1 cellular context compared by ENCODE assay signal in the genomic region with DNA sequence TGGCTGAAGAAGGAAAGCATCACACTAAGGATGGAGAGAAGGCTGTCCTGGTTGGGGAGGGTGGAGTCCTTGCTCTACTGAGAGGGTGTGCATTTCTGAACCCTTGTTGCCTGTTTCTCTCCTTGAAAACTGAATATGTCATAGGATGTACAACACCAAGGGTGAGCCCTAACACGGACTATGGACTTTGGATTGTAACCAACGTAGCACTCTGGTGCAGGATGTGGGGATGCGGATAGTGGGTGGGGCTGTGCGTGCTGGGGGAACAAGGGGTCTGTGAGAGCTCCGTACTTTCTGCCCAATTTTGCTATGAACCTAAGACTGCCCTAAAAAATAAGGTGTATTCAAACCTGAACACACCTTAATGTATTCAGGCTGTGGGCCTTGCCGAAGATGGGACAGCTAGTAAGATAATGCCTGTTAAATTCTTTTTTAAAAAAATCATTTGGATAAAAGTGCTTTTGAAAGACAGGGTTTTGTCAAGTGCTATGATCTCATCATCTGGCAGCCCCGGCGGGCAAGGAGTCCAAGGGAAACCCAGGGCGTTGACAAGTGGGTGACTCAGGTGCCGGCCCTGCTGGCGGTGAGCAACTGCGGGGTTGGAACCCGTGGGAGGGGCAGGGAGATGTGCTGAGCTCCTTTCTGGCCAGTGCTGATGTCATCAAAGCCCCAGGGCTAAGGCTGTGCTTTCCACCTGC.
TF ChIP-seq lines count a peak whose summit lies in the region.

No MANE protein-coding gene starts in this region.

TF ChIP-seq in HEK293, 187 proteins besides CTCF, POLR2A, EP300 and RAD21 (continued from another document and continues in another):
- TF ChIP-seq, protein P1, sequence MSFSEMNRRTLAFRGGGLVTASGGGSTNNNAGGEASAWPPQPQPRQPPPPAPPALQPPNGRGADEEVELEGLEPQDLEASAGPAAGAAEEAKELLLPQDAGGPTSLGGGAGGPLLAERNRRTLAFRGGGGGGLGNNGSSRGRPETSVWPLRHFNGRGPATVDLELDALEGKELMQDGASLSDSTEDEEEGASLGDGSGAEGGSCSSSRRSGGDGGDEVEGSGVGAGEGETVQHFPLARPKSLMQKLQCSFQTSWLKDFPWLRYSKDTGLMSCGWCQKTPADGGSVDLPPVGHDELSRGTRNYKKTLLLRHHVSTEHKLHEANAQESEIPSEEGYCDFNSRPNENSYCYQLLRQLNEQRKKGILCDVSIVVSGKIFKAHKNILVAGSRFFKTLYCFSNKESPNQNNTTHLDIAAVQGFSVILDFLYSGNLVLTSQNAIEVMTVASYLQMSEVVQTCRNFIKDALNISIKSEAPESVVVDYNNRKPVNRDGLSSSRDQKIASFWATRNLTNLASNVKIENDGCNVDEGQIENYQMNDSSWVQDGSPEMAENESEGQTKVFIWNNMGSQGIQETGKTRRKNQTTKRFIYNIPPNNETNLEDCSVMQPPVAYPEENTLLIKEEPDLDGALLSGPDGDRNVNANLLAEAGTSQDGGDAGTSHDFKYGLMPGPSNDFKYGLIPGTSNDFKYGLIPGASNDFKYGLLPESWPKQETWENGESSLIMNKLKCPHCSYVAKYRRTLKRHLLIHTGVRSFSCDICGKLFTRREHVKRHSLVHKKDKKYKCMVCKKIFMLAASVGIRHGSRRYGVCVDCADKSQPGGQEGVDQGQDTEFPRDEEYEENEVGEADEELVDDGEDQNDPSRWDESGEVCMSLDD (tag by site-specific recombination; IDR thresholded peaks at IDR 0.05) = no peak
- no peak; the same call in 1 of the 2 replicates for TF ChIP-seq SP2 (tag by site-specific recombination; IDR thresholded peaks at IDR 0.05)
- no peak for TF ChIP-seq ZNF701 (tag by site-specific recombination; IDR thresholded peaks at IDR 0.05)
- TF ChIP-seq ZNF514 (tag by site-specific recombination; IDR thresholded peaks at IDR 0.05) = no peak
- TF ChIP-seq ZNF560 (tag by site-specific recombination; IDR thresholded peaks at IDR 0.05; ENCODE audit: borderline replicate concordance) = no peak
- TF ChIP-seq EGR2 (tag by site-specific recombination; IDR thresholded peaks at IDR 0.05; ENCODE audit: low read depth) = peak; percentile 90
- TF ChIP-seq ZNF473 (tag by site-specific recombination; IDR thresholded peaks at IDR 0.05) = no peak
- no peak; the same call in 1 of the 2 replicates for TF ChIP-seq ZFP37 (tag by site-specific recombination; IDR thresholded peaks at IDR 0.05)
- TF ChIP-seq PRDM1 (tag by site-specific recombination; IDR thresholded peaks at IDR 0.05) = peak; percentile 71
- no peak for TF ChIP-seq YY1 (tag by site-specific recombination; IDR thresholded peaks at IDR 0.05)
- TF ChIP-seq KLF9 (tag by site-specific recombination; IDR thresholded peaks at IDR 0.05; ENCODE audit: low read depth) = peak; percentile 48; the same call in 1 of the 2 replicates
- TF ChIP-seq, protein P2, sequence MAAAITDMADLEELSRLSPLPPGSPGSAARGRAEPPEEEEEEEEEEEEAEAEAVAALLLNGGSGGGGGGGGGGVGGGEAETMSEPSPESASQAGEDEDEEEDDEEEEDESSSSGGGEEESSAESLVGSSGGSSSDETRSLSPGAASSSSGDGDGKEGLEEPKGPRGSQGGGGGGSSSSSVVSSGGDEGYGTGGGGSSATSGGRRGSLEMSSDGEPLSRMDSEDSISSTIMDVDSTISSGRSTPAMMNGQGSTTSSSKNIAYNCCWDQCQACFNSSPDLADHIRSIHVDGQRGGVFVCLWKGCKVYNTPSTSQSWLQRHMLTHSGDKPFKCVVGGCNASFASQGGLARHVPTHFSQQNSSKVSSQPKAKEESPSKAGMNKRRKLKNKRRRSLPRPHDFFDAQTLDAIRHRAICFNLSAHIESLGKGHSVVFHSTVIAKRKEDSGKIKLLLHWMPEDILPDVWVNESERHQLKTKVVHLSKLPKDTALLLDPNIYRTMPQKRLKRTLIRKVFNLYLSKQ (tag by site-specific recombination; IDR thresholded peaks at IDR 0.05; ENCODE audit: borderline replicate concordance) = no peak
- no peak for TF ChIP-seq ZNF302 (tag by site-specific recombination; IDR thresholded peaks at IDR 0.05; ENCODE audit: low read depth)
- TF ChIP-seq ZNF202 (tag by site-specific recombination; IDR thresholded peaks at IDR 0.05; ENCODE audit: borderline replicate concordance) = no peak
- TF ChIP-seq ZNF626 (tag by site-specific recombination; IDR thresholded peaks at IDR 0.05) = no peak
- TF ChIP-seq, protein P3, sequence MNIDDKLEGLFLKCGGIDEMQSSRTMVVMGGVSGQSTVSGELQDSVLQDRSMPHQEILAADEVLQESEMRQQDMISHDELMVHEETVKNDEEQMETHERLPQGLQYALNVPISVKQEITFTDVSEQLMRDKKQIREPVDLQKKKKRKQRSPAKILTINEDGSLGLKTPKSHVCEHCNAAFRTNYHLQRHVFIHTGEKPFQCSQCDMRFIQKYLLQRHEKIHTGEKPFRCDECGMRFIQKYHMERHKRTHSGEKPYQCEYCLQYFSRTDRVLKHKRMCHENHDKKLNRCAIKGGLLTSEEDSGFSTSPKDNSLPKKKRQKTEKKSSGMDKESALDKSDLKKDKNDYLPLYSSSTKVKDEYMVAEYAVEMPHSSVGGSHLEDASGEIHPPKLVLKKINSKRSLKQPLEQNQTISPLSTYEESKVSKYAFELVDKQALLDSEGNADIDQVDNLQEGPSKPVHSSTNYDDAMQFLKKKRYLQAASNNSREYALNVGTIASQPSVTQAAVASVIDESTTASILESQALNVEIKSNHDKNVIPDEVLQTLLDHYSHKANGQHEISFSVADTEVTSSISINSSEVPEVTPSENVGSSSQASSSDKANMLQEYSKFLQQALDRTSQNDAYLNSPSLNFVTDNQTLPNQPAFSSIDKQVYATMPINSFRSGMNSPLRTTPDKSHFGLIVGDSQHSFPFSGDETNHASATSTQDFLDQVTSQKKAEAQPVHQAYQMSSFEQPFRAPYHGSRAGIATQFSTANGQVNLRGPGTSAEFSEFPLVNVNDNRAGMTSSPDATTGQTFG (tag by site-specific recombination; IDR thresholded peaks at IDR 0.05; ENCODE audit: borderline replicate concordance) = no peak
- TF ChIP-seq ZNF416 (tag by site-specific recombination; IDR thresholded peaks at IDR 0.05) = no peak
- peak; percentile 89 for TF ChIP-seq ZXDB (tag by site-specific recombination; IDR thresholded peaks at IDR 0.05)
- TF ChIP-seq, protein P4, sequence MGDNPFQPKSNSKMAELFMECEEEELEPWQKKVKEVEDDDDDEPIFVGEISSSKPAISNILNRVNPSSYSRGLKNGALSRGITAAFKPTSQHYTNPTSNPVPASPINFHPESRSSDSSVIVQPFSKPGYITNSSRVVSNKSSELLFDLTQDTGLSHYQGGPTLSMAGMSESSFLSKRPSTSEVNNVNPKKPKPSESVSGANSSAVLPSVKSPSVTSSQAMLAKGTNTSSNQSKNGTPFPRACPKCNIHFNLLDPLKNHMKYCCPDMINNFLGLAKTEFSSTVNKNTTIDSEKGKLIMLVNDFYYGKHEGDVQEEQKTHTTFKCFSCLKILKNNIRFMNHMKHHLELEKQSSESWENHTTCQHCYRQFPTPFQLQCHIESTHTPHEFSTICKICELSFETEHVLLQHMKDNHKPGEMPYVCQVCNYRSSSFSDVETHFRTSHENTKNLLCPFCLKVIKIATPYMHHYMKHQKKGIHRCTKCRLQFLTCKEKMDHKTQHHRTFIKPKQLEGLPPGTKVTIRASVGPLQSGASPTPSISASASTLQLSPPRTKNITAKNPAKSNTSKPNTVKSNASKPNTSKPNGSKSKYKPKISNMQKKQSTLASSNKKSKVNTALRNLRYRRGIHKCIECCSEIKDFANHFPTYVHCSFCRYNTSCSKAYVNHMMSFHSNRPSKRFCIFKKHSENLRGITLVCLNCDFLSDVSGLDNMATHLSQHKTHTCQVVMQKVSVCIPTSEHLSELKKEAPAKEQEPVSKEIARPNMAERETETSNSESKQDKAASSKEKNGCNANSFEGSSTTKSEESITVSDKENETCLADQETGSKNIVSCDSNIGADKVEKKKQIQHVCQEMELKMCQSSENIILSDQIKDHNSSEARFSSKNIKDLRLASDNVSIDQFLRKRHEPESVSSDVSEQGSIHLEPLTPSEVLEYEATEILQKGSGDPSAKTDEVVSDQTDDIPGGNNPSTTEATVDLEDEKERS (tag by site-specific recombination; IDR thresholded peaks at IDR 0.05) = no peak
- TF ChIP-seq ZNF366 (tag by site-specific recombination; conservative IDR thresholded peaks at IDR 0.05) = peak; percentile 90
- TF ChIP-seq, protein P5, sequence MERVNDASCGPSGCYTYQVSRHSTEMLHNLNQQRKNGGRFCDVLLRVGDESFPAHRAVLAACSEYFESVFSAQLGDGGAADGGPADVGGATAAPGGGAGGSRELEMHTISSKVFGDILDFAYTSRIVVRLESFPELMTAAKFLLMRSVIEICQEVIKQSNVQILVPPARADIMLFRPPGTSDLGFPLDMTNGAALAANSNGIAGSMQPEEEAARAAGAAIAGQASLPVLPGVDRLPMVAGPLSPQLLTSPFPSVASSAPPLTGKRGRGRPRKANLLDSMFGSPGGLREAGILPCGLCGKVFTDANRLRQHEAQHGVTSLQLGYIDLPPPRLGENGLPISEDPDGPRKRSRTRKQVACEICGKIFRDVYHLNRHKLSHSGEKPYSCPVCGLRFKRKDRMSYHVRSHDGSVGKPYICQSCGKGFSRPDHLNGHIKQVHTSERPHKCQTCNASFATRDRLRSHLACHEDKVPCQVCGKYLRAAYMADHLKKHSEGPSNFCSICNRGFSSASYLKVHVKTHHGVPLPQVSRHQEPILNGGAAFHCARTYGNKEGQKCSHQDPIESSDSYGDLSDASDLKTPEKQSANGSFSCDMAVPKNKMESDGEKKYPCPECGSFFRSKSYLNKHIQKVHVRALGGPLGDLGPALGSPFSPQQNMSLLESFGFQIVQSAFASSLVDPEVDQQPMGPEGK (tag by site-specific recombination; IDR thresholded peaks at IDR 0.05) = peak; percentile 80
- TF ChIP-seq ZNF133 (tag by site-specific recombination; IDR thresholded peaks at IDR 0.05) = no peak
- peak; percentile 45; the same call in 1 of the 2 replicates for TF ChIP-seq ZNF600 (tag by site-specific recombination; IDR thresholded peaks at IDR 0.05)
- peak; percentile 96 for TF ChIP-seq ZNF223 (tag by site-specific recombination; IDR thresholded peaks at IDR 0.05)
- peak; percentile 52; the same call in 1 of the 2 replicates for TF ChIP-seq ZBTB17 (tag by site-specific recombination; IDR thresholded peaks at IDR 0.05)
- no peak for TF ChIP-seq ZBTB1 (tag by site-specific recombination; IDR thresholded peaks at IDR 0.05)
- TF ChIP-seq, protein P6, sequence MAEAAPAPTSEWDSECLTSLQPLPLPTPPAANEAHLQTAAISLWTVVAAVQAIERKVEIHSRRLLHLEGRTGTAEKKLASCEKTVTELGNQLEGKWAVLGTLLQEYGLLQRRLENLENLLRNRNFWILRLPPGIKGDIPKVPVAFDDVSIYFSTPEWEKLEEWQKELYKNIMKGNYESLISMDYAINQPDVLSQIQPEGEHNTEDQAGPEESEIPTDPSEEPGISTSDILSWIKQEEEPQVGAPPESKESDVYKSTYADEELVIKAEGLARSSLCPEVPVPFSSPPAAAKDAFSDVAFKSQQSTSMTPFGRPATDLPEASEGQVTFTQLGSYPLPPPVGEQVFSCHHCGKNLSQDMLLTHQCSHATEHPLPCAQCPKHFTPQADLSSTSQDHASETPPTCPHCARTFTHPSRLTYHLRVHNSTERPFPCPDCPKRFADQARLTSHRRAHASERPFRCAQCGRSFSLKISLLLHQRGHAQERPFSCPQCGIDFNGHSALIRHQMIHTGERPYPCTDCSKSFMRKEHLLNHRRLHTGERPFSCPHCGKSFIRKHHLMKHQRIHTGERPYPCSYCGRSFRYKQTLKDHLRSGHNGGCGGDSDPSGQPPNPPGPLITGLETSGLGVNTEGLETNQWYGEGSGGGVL (tag by site-specific recombination; IDR thresholded peaks at IDR 0.05) = peak; percentile 36; the same call in 1 of the 2 replicates
- TF ChIP-seq ZNF248 (tag by site-specific recombination; IDR thresholded peaks at IDR 0.05) = no peak
- TF ChIP-seq ZNF292 (tag by site-specific recombination; IDR thresholded peaks at IDR 0.05; ENCODE audit: borderline replicate concordance, low read depth) = no peak
- TF ChIP-seq ZNF544 (tag by site-specific recombination; IDR thresholded peaks at IDR 0.05) = no peak
- TF ChIP-seq, protein P7, sequence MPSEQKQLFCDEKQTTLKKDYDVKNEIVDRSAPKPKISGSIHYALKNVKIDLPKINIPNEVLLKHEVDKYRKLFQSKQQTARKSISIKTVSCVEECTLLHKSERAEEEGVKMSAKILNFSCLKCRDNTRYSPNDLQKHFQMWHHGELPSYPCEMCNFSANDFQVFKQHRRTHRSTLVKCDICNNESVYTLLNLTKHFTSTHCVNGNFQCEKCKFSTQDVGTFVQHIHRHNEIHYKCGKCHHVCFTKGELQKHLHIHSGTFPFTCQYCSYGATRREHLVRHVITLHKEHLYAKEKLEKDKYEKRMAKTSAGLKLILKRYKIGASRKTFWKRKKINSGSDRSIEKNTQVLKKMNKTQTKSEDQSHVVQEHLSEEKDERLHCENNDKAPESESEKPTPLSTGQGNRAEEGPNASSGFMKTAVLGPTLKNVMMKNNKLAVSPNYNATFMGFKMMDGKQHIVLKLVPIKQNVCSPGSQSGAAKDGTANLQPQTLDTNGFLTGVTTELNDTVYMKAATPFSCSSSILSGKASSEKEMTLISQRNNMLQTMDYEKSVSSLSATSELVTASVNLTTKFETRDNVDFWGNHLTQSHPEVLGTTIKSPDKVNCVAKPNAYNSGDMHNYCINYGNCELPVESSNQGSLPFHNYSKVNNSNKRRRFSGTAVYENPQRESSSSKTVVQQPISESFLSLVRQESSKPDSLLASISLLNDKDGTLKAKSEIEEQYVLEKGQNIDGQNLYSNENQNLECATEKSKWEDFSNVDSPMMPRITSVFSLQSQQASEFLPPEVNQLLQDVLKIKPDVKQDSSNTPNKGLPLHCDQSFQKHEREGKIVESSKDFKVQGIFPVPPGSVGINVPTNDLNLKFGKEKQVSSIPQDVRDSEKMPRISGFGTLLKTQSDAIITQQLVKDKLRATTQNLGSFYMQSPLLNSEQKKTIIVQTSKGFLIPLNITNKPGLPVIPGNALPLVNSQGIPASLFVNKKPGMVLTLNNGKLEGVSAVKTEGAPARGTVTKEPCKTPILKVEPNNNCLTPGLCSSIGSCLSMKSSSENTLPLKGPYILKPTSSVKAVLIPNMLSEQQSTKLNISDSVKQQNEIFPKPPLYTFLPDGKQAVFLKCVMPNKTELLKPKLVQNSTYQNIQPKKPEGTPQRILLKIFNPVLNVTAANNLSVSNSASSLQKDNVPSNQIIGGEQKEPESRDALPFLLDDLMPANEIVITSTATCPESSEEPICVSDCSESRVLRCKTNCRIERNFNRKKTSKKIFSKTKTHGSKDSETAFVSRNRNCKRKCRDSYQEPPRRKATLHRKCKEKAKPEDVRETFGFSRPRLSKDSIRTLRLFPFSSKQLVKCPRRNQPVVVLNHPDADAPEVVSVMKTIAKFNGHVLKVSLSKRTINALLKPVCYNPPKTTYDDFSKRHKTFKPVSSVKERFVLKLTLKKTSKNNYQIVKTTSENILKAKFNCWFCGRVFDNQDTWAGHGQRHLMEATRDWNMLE (tag by site-specific recombination; conservative IDR thresholded peaks at IDR 0.05; ENCODE audit: low read depth) = 0 out of 2 replicates have a peak, but pooled peaks have one; percentile 23
- 0 out of 2 replicates have a peak, but pooled peaks have one; percentile 25 for TF ChIP-seq ZNF501 (tag by site-specific recombination; IDR thresholded peaks at IDR 0.05)
- peak; percentile 70 for TF ChIP-seq ZBTB21 (tag by site-specific recombination; IDR thresholded peaks at IDR 0.05)
- TF ChIP-seq ZNF184 (tag by site-specific recombination; IDR thresholded peaks at IDR 0.05) = 0 out of 2 replicates have a peak, but pooled peaks have one; percentile 52
- no peak for TF ChIP-seq ZNF350 (tag by site-specific recombination; IDR thresholded peaks at IDR 0.05)
- no peak for TF ChIP-seq ZNF423 (tag by site-specific recombination; IDR thresholded peaks at IDR 0.05)
- TF ChIP-seq SETDB1 (IDR thresholded peaks at IDR 0.05; ENCODE audit: insufficient read length, low read length) = no peak
- no peak for TF ChIP-seq ZNF529 (tag by site-specific recombination; IDR thresholded peaks at IDR 0.05; ENCODE audit: insufficient replicate concordance)
